In the genomic region with DNA sequence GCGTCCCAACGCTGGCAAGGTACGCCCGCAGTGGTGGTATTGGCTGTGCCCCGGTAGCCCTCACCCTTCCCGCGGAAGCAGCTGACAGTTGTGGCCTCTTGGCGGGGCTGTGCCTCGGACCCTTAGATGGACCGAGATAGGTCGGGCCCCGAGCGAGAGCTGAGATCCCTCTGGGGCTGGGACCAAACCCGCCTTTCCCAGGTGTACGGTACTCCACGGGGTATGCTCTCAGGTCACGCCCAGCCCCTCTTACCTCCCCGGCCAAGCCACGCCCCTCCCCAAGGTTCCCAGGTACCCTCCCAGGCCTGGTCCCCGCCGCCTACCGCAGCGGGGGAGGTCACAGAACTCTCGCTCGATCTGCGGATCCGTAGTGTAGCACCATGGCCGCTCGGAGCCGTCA, we compare ENCODE assay signal across 1 cellular context.
TF ChIP-seq lines count a peak whose summit lies in the region.

No MANE protein-coding gene starts in this region.

TF ChIP-seq in HepG2, 621 proteins besides CTCF, POLR2A, EP300 and RAD21:
- TF ChIP-seq AGO1 (IDR thresholded peaks at IDR 0.05; ENCODE audit: low read depth, low read length, poor library complexity, severe bottlenecking) = peak; percentile 43
